Comparison of ENCODE assay signal across 23 cellular contexts in the genomic region with DNA sequence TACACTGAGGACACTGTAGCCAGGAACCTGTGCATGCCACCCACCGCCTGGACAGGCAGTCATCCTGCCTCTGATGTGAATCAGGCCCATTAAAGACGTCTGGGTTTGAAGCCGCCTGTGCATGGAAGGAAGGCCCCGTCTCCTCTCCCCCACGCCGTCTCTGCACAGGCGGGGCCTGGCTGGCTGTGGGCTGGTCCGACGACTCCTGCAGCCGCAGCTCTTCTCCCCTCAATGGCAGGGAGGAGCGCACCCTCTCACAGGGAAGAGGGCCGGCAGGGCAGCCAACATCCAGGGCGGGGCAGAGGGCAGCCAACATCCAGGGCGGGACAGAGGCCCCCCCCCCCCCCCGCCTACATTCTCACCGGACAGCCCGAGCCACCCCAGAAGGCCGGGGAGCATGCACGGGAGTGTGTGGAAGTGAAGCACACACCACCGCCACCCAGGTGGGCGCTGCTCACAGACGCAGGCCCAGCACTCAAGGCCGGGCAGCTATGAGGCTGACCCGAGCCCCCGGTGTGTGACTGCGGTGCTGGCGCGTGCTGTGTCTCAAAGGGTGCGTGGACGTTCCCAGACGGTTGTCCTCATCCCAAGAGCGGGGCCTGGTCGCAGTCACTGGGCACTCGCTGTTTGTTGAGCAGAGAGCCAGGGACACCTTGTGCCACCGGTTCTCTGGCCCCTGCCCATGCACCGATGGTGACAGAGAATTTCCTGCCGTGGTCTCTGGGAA.
"Had no signal": no experiment of that assay in that cellular context is flagged by ENCODE, and none has a peak within 500 bp of the region (broad histone marks: within the 10 kb centered on the region; RNA-seq: fewer than 3 reads in every experiment).

No MANE protein-coding gene starts in this region.

- H3K27ac ChIP-seq: adrenal gland, body of pancreas, coronary artery, neutrophil, ovary, prostate gland, tibial nerve had no signal

- H3K36me3 ChIP-seq: adrenal gland, ovary, prostate gland had no signal

- ATAC-seq: body of pancreas; effector memory CD8-positive, alpha-beta T cell; left lobe of liver had no signal

- H3K27me3 ChIP-seq: adrenal gland, body of pancreas, dorsolateral prefrontal cortex, neutrophil, ovary, tibial nerve had no signal

- H3K9me3 ChIP-seq: adrenal gland, body of pancreas, neutrophil, ovary, prostate gland, tibial nerve had no signal

- H3K4me3 ChIP-seq: adrenal gland, body of pancreas, coronary artery, dorsolateral prefrontal cortex, ovary, prostate gland, tibial nerve had no signal

- H3K4me1 ChIP-seq: adrenal gland, body of pancreas, prostate gland, tibial nerve had no signal

- DNase-seq: activated CD4-positive, alpha-beta memory T cell treated with anti-CD3 and anti-CD28 coated beads for 36 hours; activated CD4-positive, alpha-beta T cell treated with anti-CD3 and anti-CD28 coated beads, Interleukin-2, amount 10 ng/mL, durations not matched to agents 24 days and 14 days; activated CD4-positive, CD25-positive, alpha-beta regulatory T cell treated with anti-CD3 and anti-CD28 coated beads, Interleukin-2, amount 50 U/mL, for 72 hours; activated CD8-positive, alpha-beta memory T cell treated with anti-CD3 and anti-CD28 coated beads, Interleukin-2, amount 50 U/mL, for 4 hours; activated effector memory CD4-positive, alpha-beta T cell treated with anti-CD3 and anti-CD28 coated beads, Interleukin-2, amount 50 U/mL, for 16 hours; activated naive CD4-positive, alpha-beta T cell treated with anti-CD3 and anti-CD28 coated beads for 36 hours; activated naive CD8-positive, alpha-beta T cell treated with anti-CD3 and anti-CD28 coated beads for 36 hours; activated T-cell treated with anti-CD3 and anti-CD28 coated beads, Interleukin-2, amount 50 U/mL, for 1 hour; adrenal gland; body of pancreas; dorsolateral prefrontal cortex; effector memory CD8-positive, alpha-beta T cell; mammary epithelial cell; retina; stimulated activated CD4-positive, alpha-beta T cell treated with anti-CD3 and anti-CD28 coated beads, Interleukin-2, amount 100 ng/mL, for 48 hours; stimulated activated naive CD4-positive, alpha-beta T cell treated with Interleukin-2 at 50 U/mL for 16 hours; T1000 had no signal
